9 cellular contexts compared by ENCODE assay signal in genomic region chr12:124687695-124688301, GRCh38.
DNase-seq lines count a peak whose midpoint lies in the region; ATAC-seq, FAIRE-seq and TF ChIP-seq lines count a peak whose summit lies in the region.
"Had no signal": no experiment of that assay in that cellular context is flagged by ENCODE, and none has a peak within 500 bp of the region (broad histone marks: within the 10 kb centered on the region; RNA-seq: fewer than 3 reads in every experiment).

No MANE protein-coding gene starts in this region.

- FAIRE-seq in GM12892 (lab: Jason Lieb, UNC), result no peak
- FAIRE-seq: frontal cortex had no signal

- TF ChIP-seq CTCF in neural crest cell (conservative IDR thresholded peaks at IDR 0.05), result no peak

- H3K9me3 Mint-ChIP-seq in CD8-positive, alpha-beta memory T cell, result peaks cover 0 to 14% (median 9%) of the 10 kb centered on the region in 5 donors
- no peaks in the 10 kb centered on the region for H3K9me3 Mint-ChIP-seq in effector memory CD8-positive, alpha-beta T cell
- H3K9me3 Mint-ChIP-seq in neural crest cell, result no peaks in the 10 kb centered on the region

- no peak for TF ChIP-seq POLR2A in GM12892 (IDR thresholded peaks at IDR 0.05; ENCODE audit: low read depth, low read length)

- peaks cover 22 to 27% (median 23%) of the 10 kb centered on the region in 3 donors for H3K4me1 Mint-ChIP-seq in CD8-positive, alpha-beta memory T cell
- peaks cover 19 to 25% of the 10 kb centered on the region in 2 donors for H3K4me1 Mint-ChIP-seq in effector memory CD8-positive, alpha-beta T cell (ENCODE audit: low read depth in 2 of 2)
- peaks cover 53% of the 10 kb centered on the region for H3K4me1 Mint-ChIP-seq in neural crest cell

- no peak overlapping the region for H3K4me3 ChIP-seq in CD8-positive, alpha-beta memory T cell (ENCODE audit: low read length)

- peak in 3 of 5 donors; percentile 7 to 20 (median 8) for DNase-seq in CD8-positive, alpha-beta memory T cell
- peak; percentile 65 for DNase-seq in NCI-H2171 treated with DMSO at 0.1 percent for 48 hours (lab: John Stamatoyannopoulos, UW)
- DNase-seq in effector memory CD8-positive, alpha-beta T cell, result peak in 1 of 3 experiments; percentile 9
- no peak for DNase-seq in neural crest cell (ENCODE audit: low read depth, low spot score)
- DNase-seq in GM12892 (ENCODE audit: insufficient read length), result no peak
- DNase-seq in NCI-H146 treated with DMSO at 0.1 percent for 48 hours (lab: John Stamatoyannopoulos, UW; ENCODE audit: unreplicated experiment), result no peak

- H3K36me3 ChIP-seq in CD8-positive, alpha-beta memory T cell (ENCODE audit: insufficient read depth, low read length), result no peaks in the 10 kb centered on the region

- H3K27me3 Mint-ChIP-seq in CD8-positive, alpha-beta memory T cell, result peaks cover 3 to 8% of the 10 kb centered on the region in 2 donors
- H3K27me3 Mint-ChIP-seq in effector memory CD8-positive, alpha-beta T cell, result peaks cover 0 to 30% of the 10 kb centered on the region in 2 donors
- peaks cover 50% of the 10 kb centered on the region for H3K27me3 Mint-ChIP-seq in neural crest cell (ENCODE audit: low read depth)

- no peak overlapping the region for H3K27ac ChIP-seq in CD8-positive, alpha-beta memory T cell (ENCODE audit: low read depth, low read length)

- H3K4me3 Mint-ChIP-seq in CD8-positive, alpha-beta memory T cell, result peak overlapping the region in 6 of 7 donors; percentile 4 to 80 (median 67)
- peak overlapping the region; percentile 55 to 63 for H3K4me3 Mint-ChIP-seq in effector memory CD8-positive, alpha-beta T cell
- H3K4me3 Mint-ChIP-seq in neural crest cell, result no peak overlapping the region

- peaks cover 22% of the 10 kb centered on the region for H3K4me1 ChIP-seq in CD8-positive, alpha-beta memory T cell (ENCODE audit: insufficient read depth, low read length)

- POLR2A ChIA-PET in CD8-positive, alpha-beta memory T cell (lab: Charles Lee), result no interaction called here

- H3K9me3 ChIP-seq in CD8-positive, alpha-beta memory T cell (ENCODE audit: low read length), result peaks cover 9% of the 10 kb centered on the region

- H3K27me3 ChIP-seq in CD8-positive, alpha-beta memory T cell (ENCODE audit: insufficient read depth, low read length, poor library complexity, severe bottlenecking), result no peaks in the 10 kb centered on the region

- peak; percentile 64 for ATAC-seq in effector memory CD8-positive, alpha-beta T cell (replicated peaks)
- no peak for ATAC-seq in HG02885 (IDR thresholded peaks at IDR 0.05; ENCODE audit: poor library complexity, unreplicated experiment)
- ATAC-seq in GM21360 (IDR thresholded peaks at IDR 0.05; ENCODE audit: unreplicated experiment), result no peak

- no peaks in the 10 kb centered on the region for H3K36me3 Mint-ChIP-seq in CD8-positive, alpha-beta memory T cell
- H3K36me3 Mint-ChIP-seq in effector memory CD8-positive, alpha-beta T cell (ENCODE audit: insufficient read depth), result no peaks in the 10 kb centered on the region
- H3K36me3 Mint-ChIP-seq in neural crest cell (ENCODE audit: low read depth), result no peaks in the 10 kb centered on the region

- peak overlapping the region in 6 of 8 donors; percentile 15 to 72 (median 48) for H3K27ac Mint-ChIP-seq in CD8-positive, alpha-beta memory T cell
- peak overlapping the region; percentile 6 to 86 for H3K27ac Mint-ChIP-seq in effector memory CD8-positive, alpha-beta T cell
- H3K27ac Mint-ChIP-seq in neural crest cell (ENCODE audit: unreplicated experiment), result peak overlapping the region; percentile 67

- CTCF ChIA-PET in CD8-positive, alpha-beta memory T cell (lab: Charles Lee), result interaction anchor here (0.6 kb wide), 1 partner anchor 219 kb away, joined by 3 read pairs; no protein-coding TSS in a partner anchor

Comparison
In these comparisons a context has a peak if more than half of its experiments do, and no peak if none do; other contexts are left out.
1. DNase-seq: peak in CD8-positive, alpha-beta memory T cell (3 of 5) and NCI-H2171 treated with DMSO at 0.1 percent for 48 hours (single experiment); none in neural crest cell (single experiment), GM12892 (single experiment) and NCI-H146 treated with DMSO at 0.1 percent for 48 hours (single experiment).
2. Peak in every context shown above with its lines, with median percentiles within 50 percentile points of each other: H3K27ac Mint-ChIP-seq.